ENCODE assay signal across 8 cellular contexts in the genomic region with DNA sequence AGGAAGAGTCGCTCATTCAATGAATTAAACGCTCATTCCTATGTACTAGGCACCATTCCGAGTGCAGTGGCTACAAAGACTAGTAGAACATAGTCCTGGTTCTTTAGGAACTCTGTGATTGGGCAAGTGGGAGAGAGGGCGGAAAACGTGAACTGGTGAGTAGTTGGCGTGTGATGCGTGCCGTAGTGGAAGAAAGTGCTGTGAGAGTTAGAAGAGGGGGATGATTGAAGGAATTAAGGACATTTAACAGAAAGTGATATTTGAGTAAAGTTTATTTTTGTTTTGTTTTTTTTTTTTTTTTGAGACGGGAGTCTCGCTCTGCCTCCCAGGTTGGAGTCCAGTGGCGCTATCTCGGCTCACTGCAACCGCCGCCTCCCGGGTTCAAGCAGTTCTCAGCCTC. TPM values are rescaled to one million over a fixed set of nuclear protein-coding genes. Genes with fewer than 3 reads are reported as not detected.
DNase-seq lines count a peak whose midpoint lies in the region; ATAC-seq, FAIRE-seq and TF ChIP-seq lines count a peak whose summit lies in the region.

No MANE protein-coding gene starts in this region.

- H3K4me3 ChIP-seq in CD8-positive, alpha-beta T cell (ENCODE audit: low read depth, low read length): peak overlapping the region; percentile 97
- H3K4me3 ChIP-seq in pancreas: peak overlapping the region; percentile 61 to 91 (median 66)

- no peak for FAIRE-seq in pancreas (lab: Jason Lieb, UNC)

- H3K4me1 Mint-ChIP-seq in CD8-positive, alpha-beta T cell (ENCODE audit: low read depth): peaks cover 31% of the 10 kb centered on the region
- H3K4me1 Mint-ChIP-seq in IgD-negative memory B cell: peaks cover 13 to 17% (median 15%) of the 10 kb centered on the region in 3 donors
- peaks cover 32% of the 10 kb centered on the region for H3K4me1 Mint-ChIP-seq in activated CD8-positive, alpha-beta T cell treated with anti-CD3 and anti-CD28 coated beads, Interleukin-2, amount 10 ng/mL, durations not matched to agents 7 days and 5 days (ENCODE audit: low read depth)

- WGBS in pancreas, 2 donors: 12 to 22% methylated on average over 15 of the region's 15 CpGs

- no peaks in the 10 kb centered on the region for H3K9me3 Mint-ChIP-seq in CD8-positive, alpha-beta T cell
- H3K9me3 Mint-ChIP-seq in IgD-negative memory B cell: no peaks in the 10 kb centered on the region
- H3K9me3 Mint-ChIP-seq in activated CD8-positive, alpha-beta T cell treated with anti-CD3 and anti-CD28 coated beads, Interleukin-2, amount 10 ng/mL, durations not matched to agents 7 days and 5 days (ENCODE audit: insufficient read depth): no peaks in the 10 kb centered on the region

- peaks cover 9% of the 10 kb centered on the region for H3K36me3 Mint-ChIP-seq in CD8-positive, alpha-beta T cell
- peaks cover 1% of the 10 kb centered on the region for H3K36me3 Mint-ChIP-seq in IgD-negative memory B cell
- peaks cover 13% of the 10 kb centered on the region for H3K36me3 Mint-ChIP-seq in activated CD8-positive, alpha-beta T cell treated with anti-CD3 and anti-CD28 coated beads, Interleukin-2, amount 10 ng/mL, durations not matched to agents 7 days and 5 days (ENCODE audit: low read depth)

- H3K4me3 Mint-ChIP-seq in CD8-positive, alpha-beta T cell: peak overlapping the region; percentile 91
- peak overlapping the region; percentile 95 to 99 (median 97) for H3K4me3 Mint-ChIP-seq in IgD-negative memory B cell
- peak overlapping the region; percentile 90 for H3K4me3 Mint-ChIP-seq in activated CD8-positive, alpha-beta T cell treated with anti-CD3 and anti-CD28 coated beads, Interleukin-2, amount 10 ng/mL, durations not matched to agents 7 days and 5 days

- no peaks in the 10 kb centered on the region for H3K27me3 ChIP-seq in CD8-positive, alpha-beta T cell (ENCODE audit: insufficient read depth, low read length)
- H3K27me3 ChIP-seq in pancreas: no peaks in the 10 kb centered on the region

- no peaks in the 10 kb centered on the region for H3K36me3 ChIP-seq in CD8-positive, alpha-beta T cell (ENCODE audit: insufficient read depth, low read length)
- H3K36me3 ChIP-seq in pancreas: no peaks in the 10 kb centered on the region

- DNase-seq in CD8-positive, alpha-beta T cell: peak in 1 of 7 experiments; percentile 15
- DNase-seq in activated CD8-positive, alpha-beta T cell treated with anti-CD3 and anti-CD28 coated beads, Interleukin-2, amount 10 ng/mL, durations not matched to agents 7 days and 5 days: peak; percentile 41
- DNase-seq in fibroblast of gingiva (ENCODE audit: low read depth) (peak; percentile 42), pancreas (no peak), GF-D8 (lab: John Stamatoyannopoulos, UW) (no peak), nucleus accumbens (lab: John Stamatoyannopoulos, UW) (no peak)

- CTCF ChIA-PET in CD8-positive, alpha-beta T cell (lab: Charles Lee): interaction anchor here (2.0 kb wide), 1 partner anchor 10 kb away, joined by 5 read pairs; the partner anchor contains the start of gene PEX12
- CTCF ChIA-PET in activated CD8-positive, alpha-beta T cell treated with anti-CD3 and anti-CD28 coated beads, Interleukin-2, amount 10 ng/mL, durations not matched to agents 7 days and 5 days (lab: Charles Lee): no interaction called here

- intact Hi-C loops in CD8-positive, alpha-beta T cell (cut with DNase I, micrococcal nuclease): loop anchor here (1.0 kb wide), 2 partner anchors 10 to 19 kb away; partner anchors contain the start of genes AP2B1 (in 2 of the 2) and PEX12 (in 2 of the 2)
- intact Hi-C loops in pancreas (cut with DNase I): no loop called here

- peak overlapping the region; percentile 96 for H3K27ac Mint-ChIP-seq in CD8-positive, alpha-beta T cell
- peak overlapping the region; percentile 72 to 99 (median 97) for H3K27ac Mint-ChIP-seq in IgD-negative memory B cell
- peak overlapping the region; percentile 96 for H3K27ac Mint-ChIP-seq in activated CD8-positive, alpha-beta T cell treated with anti-CD3 and anti-CD28 coated beads, Interleukin-2, amount 10 ng/mL, durations not matched to agents 7 days and 5 days

- no peak for TF ChIP-seq CTCF in CD8-positive, alpha-beta T cell (IDR thresholded peaks at IDR 0.05)
- no peak for TF ChIP-seq CTCF in pancreas (IDR thresholded peaks at IDR 0.05)

- H3K9me3 ChIP-seq in CD8-positive, alpha-beta T cell (ENCODE audit: low read length): no peaks in the 10 kb centered on the region
- no peaks in the 10 kb centered on the region for H3K9me3 ChIP-seq in pancreas

- peak; percentile 28 for ATAC-seq in CD8-positive, alpha-beta T cell
- peak; percentile 31 for ATAC-seq in activated CD8-positive, alpha-beta T cell treated with anti-CD3 and anti-CD28 coated beads, Interleukin-2, amount 10 ng/mL, durations not matched to agents 7 days and 5 days
- peak in 3 of 4 donors; percentile 23 to 54 (median 27) for ATAC-seq in pancreas
- no peak for ATAC-seq in GM21576 (IDR thresholded peaks at IDR 0.05; ENCODE audit: unreplicated experiment)

- peak overlapping the region; percentile 83 for H3K27ac ChIP-seq in CD8-positive, alpha-beta T cell (ENCODE audit: low read depth, low read length)
- H3K27ac ChIP-seq in pancreas: no peak overlapping the region

- H3K4me1 ChIP-seq in CD8-positive, alpha-beta T cell (ENCODE audit: insufficient read depth, low read length): peaks cover 21% of the 10 kb centered on the region
- H3K4me1 ChIP-seq in pancreas: peaks cover 0 to 19% (median 16%) of the 10 kb centered on the region in 3 donors

- no peaks in the 10 kb centered on the region for H3K27me3 Mint-ChIP-seq in CD8-positive, alpha-beta T cell (ENCODE audit: low read depth)
- H3K27me3 Mint-ChIP-seq in IgD-negative memory B cell: peaks cover 2% of the 10 kb centered on the region
- peaks cover 20% of the 10 kb centered on the region for H3K27me3 Mint-ChIP-seq in activated CD8-positive, alpha-beta T cell treated with anti-CD3 and anti-CD28 coated beads, Interleukin-2, amount 10 ng/mL, durations not matched to agents 7 days and 5 days (ENCODE audit: low read depth)

- POLR2A ChIA-PET in CD8-positive, alpha-beta T cell (lab: Charles Lee): interaction anchor here (0.8 to 3.2 kb wide), 5 partner anchors 9 to 240 kb away, joined by 3 to 32 read pairs (median 3); partner anchors contain the start of genes AP2B1, PEX12 and TAF15
- POLR2A ChIA-PET in activated CD8-positive, alpha-beta T cell treated with anti-CD3 and anti-CD28 coated beads, Interleukin-2, amount 10 ng/mL, durations not matched to agents 7 days and 5 days (lab: Charles Lee): interaction anchor here (0.7 to 4.1 kb wide), 6 partner anchors 8 to 195 kb away, joined by 3 to 24 read pairs (median 4); partner anchors contain the start of genes AP2B1, PEX12, SLFN11 and SLFN12L

RNA-seq across cellular contexts. Expression of gene SLFN14, which starts 7.9 kb away (rescaled TPM):
- total RNA-seq in CD8-positive, alpha-beta T cell: not detected
- polyA plus RNA-seq in IgD-negative memory B cell (not detected), pancreas (not detected)
- not detected for total RNA-seq in activated CD8-positive, alpha-beta T cell treated with anti-CD3 and anti-CD28 coated beads, Interleukin-2, amount 10 ng/mL, durations not matched to agents 7 days and 5 days
- total RNA-seq in pancreas: not detected

RNA-seq across cellular contexts. Expression of gene PEX12, which starts 9.8 kb away (rescaled TPM):
- total RNA-seq in CD8-positive, alpha-beta T cell: 1 to 10 TPM; 2.7 to 3.2 TPM
- polyA plus RNA-seq in IgD-negative memory B cell (1.3 TPM), pancreas (1 to 10 TPM; 1.1 to 2.3 TPM)
- 1 to 10 TPM; 4.0 to 4.1 TPM for total RNA-seq in activated CD8-positive, alpha-beta T cell treated with anti-CD3 and anti-CD28 coated beads, Interleukin-2, amount 10 ng/mL, durations not matched to agents 7 days and 5 days
- 1 to 10 TPM; 2.0 to 3.5 (median 2.4) TPM for total RNA-seq in pancreas

RNA-seq across cellular contexts. Expression of gene AP2B1, which starts 18.6 kb away (rescaled TPM):
- total RNA-seq in CD8-positive, alpha-beta T cell: 10 to 100 TPM; 58.7 to 65.7 TPM
- 36.3 TPM for polyA plus RNA-seq in IgD-negative memory B cell
- total RNA-seq in activated CD8-positive, alpha-beta T cell treated with anti-CD3 and anti-CD28 coated beads, Interleukin-2, amount 10 ng/mL, durations not matched to agents 7 days and 5 days: 100 to 1,000 TPM; 161 to 172 TPM
- total RNA-seq in pancreas: 10 to 100 TPM; 32.6 to 83.2 (median 52.4) TPM
- polyA plus RNA-seq in pancreas: 10 to 100 TPM; 21.2 to 26.6 TPM

RNA-seq across cellular contexts. Expression of gene SLFN12L, which starts 31.1 kb away (rescaled TPM):
- total RNA-seq in CD8-positive, alpha-beta T cell: 10 to 100 TPM; 39.8 to 41.4 TPM
- polyA plus RNA-seq in IgD-negative memory B cell (1.9 TPM), pancreas (under 1 TPM in 1 of 2 donors, not detected in 1; 0.19 TPM)
- 100 to 1,000 TPM; 115 to 123 TPM for total RNA-seq in activated CD8-positive, alpha-beta T cell treated with anti-CD3 and anti-CD28 coated beads, Interleukin-2, amount 10 ng/mL, durations not matched to agents 7 days and 5 days
- under 1 TPM; 0.08 to 0.95 (median 0.38) TPM for total RNA-seq in pancreas

Comparison
In these comparisons a context has a peak if more than half of its experiments do, and no peak if none do; other contexts are left out.
1. DNase-seq: peak in activated CD8-positive, alpha-beta T cell treated with anti-CD3 and anti-CD28 coated beads, Interleukin-2, amount 10 ng/mL, durations not matched to agents 7 days and 5 days (single experiment) and fibroblast of gingiva (single experiment); none in pancreas (0 of 6), GF-D8 (single experiment) and nucleus accumbens (0 of 56).
2. intact Hi-C loops: an anchor here in CD8-positive, alpha-beta T cell (1.0 kb wide); none called in pancreas.
3. Peak in every context shown above with its lines, with median percentiles within 50 percentile points of each other: H3K27ac Mint-ChIP-seq and H3K4me3 Mint-ChIP-seq.